ENCODE assay signal across 25 cellular contexts in genomic region chr12:113908584-113909100, GRCh38.
"Had no signal": no experiment of that assay in that cellular context is flagged by ENCODE, and none has a peak within 500 bp of the region (broad histone marks: within the 10 kb centered on the region; RNA-seq: fewer than 3 reads in every experiment).

No MANE protein-coding gene starts in this region.

- H3K9me3 Mint-ChIP-seq: activated B cell treated with CpG ODN at 0.5 μM for 24 hours; activated CD4-positive, alpha-beta memory T cell treated with anti-CD3 and anti-CD28 coated beads for 36 hours; activated CD4-positive, alpha-beta T cell treated with anti-CD3 and anti-CD28 coated beads, Interleukin-2, amount 10 ng/mL, durations not matched to agents 7 days and 5 days; activated naive CD4-positive, alpha-beta T cell treated with anti-CD3 and anti-CD28 coated beads, Interleukin-2, amount 50 U/mL, for 72 hours; activated T-cell treated with anti-CD3 and anti-CD28 coated beads, Interleukin-2, amount 50 U/mL, for 4 hours; T-cell had no signal

- H3K4me3 ChIP-seq: cardiac muscle cell had no signal

- H3K27me3 ChIP-seq: brain microvascular endothelial cell, cardiac muscle cell had no signal

- H3K4me3 Mint-ChIP-seq: activated B cell treated with CpG ODN at 0.5 μM for 24 hours; activated CD4-positive, alpha-beta memory T cell treated with anti-CD3 and anti-CD28 coated beads for 36 hours; activated CD4-positive, alpha-beta T cell treated with anti-CD3 and anti-CD28 coated beads, Interleukin-2, amount 10 ng/mL, durations not matched to agents 7 days and 5 days; activated T-cell treated with anti-CD3 and anti-CD28 coated beads, Interleukin-2, amount 50 U/mL, for 4 hours; T-cell had no signal

- H3K27me3 Mint-ChIP-seq: activated B cell treated with CpG ODN at 0.5 μM for 24 hours; activated CD4-positive, alpha-beta memory T cell treated with anti-CD3 and anti-CD28 coated beads for 36 hours; activated CD4-positive, alpha-beta T cell treated with anti-CD3 and anti-CD28 coated beads, Interleukin-2, amount 10 ng/mL, durations not matched to agents 7 days and 5 days; T-cell had no signal

- DNase-seq: activated B cell treated with CpG ODN at 0.5 μM for 24 hours; activated CD4-positive, alpha-beta memory T cell treated with anti-CD3 and anti-CD28 coated beads for 36 hours; activated CD4-positive, alpha-beta T cell treated with anti-CD3 and anti-CD28 coated beads for 1 hour; activated CD4-positive, alpha-beta T cell treated with anti-CD3 and anti-CD28 coated beads, Interleukin-2, amount 10 ng/mL, durations not matched to agents 7 days and 5 days; activated CD8-positive, alpha-beta memory T cell treated with anti-CD3 and anti-CD28 coated beads for 24 hours; activated effector memory CD4-positive, alpha-beta T cell treated with anti-CD3 and anti-CD28 coated beads, Interleukin-2, amount 50 U/mL, for 16 hours; activated naive CD4-positive, alpha-beta T cell treated with Interleukin-2 at 50 U/mL for 16 hours; activated T-cell treated with anti-CD3 and anti-CD28 coated beads, Interleukin-2, amount 50 U/mL, for 4 hours; brain microvascular endothelial cell; MM.1S; NCI-H1105; NCI-H1436 treated with DMSO at 0.1 percent for 48 hours; NCI-H187; NCI-H2081; NCI-H2227 treated with DMSO at 0.1 percent for 48 hours; NCI-H446 treated with DMSO at 0.1 percent for 48 hours; NCI-H524 treated with DMSO at 0.1 percent for 48 hours; NCI-H748 treated with DMSO at 0.1 percent for 48 hours; PC-3; SHP77; T-cell; T-helper 2 cell; T1000 had no signal

- H3K27ac ChIP-seq: brain microvascular endothelial cell, cardiac muscle cell had no signal

- ATAC-seq: activated naive CD4-positive, alpha-beta T cell treated with anti-CD3 and anti-CD28 coated beads, Interleukin-2, amount 50 U/mL, for 72 hours; activated T-cell treated with anti-CD3 and anti-CD28 coated beads, Interleukin-2, amount 50 U/mL, for 4 hours; PC-3; T-cell had no signal

- H3K4me1 Mint-ChIP-seq: activated B cell treated with CpG ODN at 0.5 μM for 24 hours; activated CD4-positive, alpha-beta T cell treated with anti-CD3 and anti-CD28 coated beads, Interleukin-2, amount 10 ng/mL, durations not matched to agents 7 days and 5 days; T-cell had no signal

- H3K27ac Mint-ChIP-seq: activated B cell treated with CpG ODN at 0.5 μM for 24 hours; activated CD4-positive, alpha-beta memory T cell treated with anti-CD3 and anti-CD28 coated beads for 36 hours; activated CD4-positive, alpha-beta T cell treated with anti-CD3 and anti-CD28 coated beads, Interleukin-2, amount 10 ng/mL, durations not matched to agents 7 days and 5 days; T-cell had no signal

- H3K36me3 ChIP-seq: brain microvascular endothelial cell, cardiac muscle cell had no signal
